Comparison of ENCODE assay signal across 7 cellular contexts in the genomic region with DNA sequence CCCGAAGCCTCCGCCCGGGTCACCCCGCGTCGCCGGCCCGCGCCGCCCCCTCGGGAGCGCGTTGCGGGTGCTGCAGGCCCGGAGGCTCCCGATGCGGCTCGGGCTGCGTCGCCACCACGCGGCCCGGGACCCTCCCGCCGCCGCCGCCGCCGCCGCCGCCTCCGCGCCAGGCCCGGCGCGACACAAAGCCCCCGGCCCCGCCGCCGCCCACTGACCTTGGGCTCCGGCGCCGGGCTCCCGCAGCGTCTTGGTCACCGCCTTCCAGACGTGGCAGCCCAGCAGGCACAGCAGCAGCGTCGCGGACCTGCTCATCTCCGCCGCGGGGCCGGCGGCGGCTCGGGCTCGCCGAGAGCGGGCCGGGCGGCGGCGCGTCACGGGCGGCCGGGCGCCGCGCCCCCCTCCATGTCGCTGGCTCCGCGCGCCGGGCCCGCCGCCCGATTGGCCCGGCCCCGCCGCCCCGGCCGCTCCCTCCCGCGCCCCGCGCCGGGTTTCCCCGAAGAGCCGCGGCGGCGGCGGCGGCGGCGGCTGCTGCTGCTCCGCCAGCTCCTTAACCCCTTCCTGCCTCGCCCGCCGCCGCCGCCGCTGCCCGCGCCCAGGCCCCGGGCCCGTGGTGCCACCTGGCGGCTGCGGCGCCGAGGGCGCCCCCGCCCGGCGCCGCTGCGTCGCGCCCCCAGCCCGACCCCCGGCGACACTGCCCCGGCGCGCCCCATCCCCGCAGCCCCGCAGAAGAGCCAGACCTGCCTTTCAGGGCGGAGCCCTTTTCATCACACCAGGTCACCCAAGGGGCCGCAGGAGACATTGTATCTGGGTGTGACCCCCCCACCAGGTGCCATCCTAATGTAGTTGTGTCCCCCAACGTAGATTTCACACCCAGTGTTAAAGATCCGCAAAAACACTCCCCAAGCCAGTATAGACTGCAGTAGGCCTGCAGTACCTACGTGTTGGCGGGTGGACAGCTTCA. TPM values are rescaled to one million over a fixed set of nuclear protein-coding genes. Genes with fewer than 3 reads are reported as not detected.
DNase-seq lines count a peak whose midpoint lies in the region; ATAC-seq and TF ChIP-seq lines count a peak whose summit lies in the region.

Gene FAM171A1, minus strand, starts transcription at position 549 of the 961 bp plus-strand sequence. Its CDS starts 237 bp downstream, at position 312.

- H3K36me3 ChIP-seq in osteoblast (ENCODE audit: insufficient read depth, low read length) (no peaks in the 10 kb centered on the region), thoracic aorta (no peaks in the 10 kb centered on the region)

- ATAC-seq in HG02884 (IDR thresholded peaks at IDR 0.05; ENCODE audit: unreplicated experiment) (peak; percentile 46), thoracic aorta (ENCODE audit: insufficient number of reproducible peaks, low FRiP score, low read depth) (peak; percentile 46)
- peak; percentile 85 to 88 for ATAC-seq in activated naive CD4-positive, alpha-beta T cell treated with anti-CD3 and anti-CD28 coated beads, Interleukin-2, amount 50 U/mL, for 72 hours

- TF ChIP-seq CTCF in GM13976 (IDR thresholded peaks at IDR 0.05; ENCODE audit: borderline replicate concordance, control extremely low read depth, extremely low read depth, insufficient read depth, missing control alignments) (peak; percentile 38), osteoblast (IDR thresholded peaks at IDR 0.05; ENCODE audit: extremely low read depth, low read depth, low read length) (no peak), thoracic aorta (IDR thresholded peaks at IDR 0.05) (peak; percentile 8)

- peak within 1 kb of the TSS; percentile 79 for H3K4me3 ChIP-seq in osteoblast (ENCODE audit: insufficient read depth, low read length)
- H3K4me3 ChIP-seq in thoracic aorta: peak within 1 kb of the TSS; percentile 80

- H4K20me1 ChIP-seq in osteoblast (ENCODE audit: insufficient read depth, low read length): peaks cover 13% of the 10 kb centered on the region

- H2AFZ ChIP-seq in osteoblast (ENCODE audit: low read length): peak within 1 kb of the TSS; percentile 80

- no peaks in the 10 kb centered on the region for H3K36me3 Mint-ChIP-seq in activated naive CD4-positive, alpha-beta T cell treated with anti-CD3 and anti-CD28 coated beads, Interleukin-2, amount 50 U/mL, for 72 hours

- H3K27ac ChIP-seq in osteoblast (ENCODE audit: low read depth, low read length) (peak within 1 kb of the TSS; percentile 64), thoracic aorta (no peak within 1 kb of the TSS)

- peak within 1 kb of the TSS; percentile 86 for H3K4me2 ChIP-seq in osteoblast (ENCODE audit: insufficient read depth, low read length)

- no peaks in the 10 kb centered on the region for H3K9me3 ChIP-seq in osteoblast (ENCODE audit: low read depth, low read length)
- H3K9me3 ChIP-seq in thoracic aorta: no peaks in the 10 kb centered on the region

- DNase-seq in GM13976 (ENCODE audit: low spot score) (peak; percentile 78), SK-MEL-5 (ENCODE audit: low read depth, low spot score) (peak; percentile 46), glomerular endothelial cell (ENCODE audit: extremely low read depth, low read depth, low spot score) (no peak), osteoblast (ENCODE audit: insufficient read length, low spot score, missing footprints) (peak; percentile 98), thoracic aorta (ENCODE audit: low spot score) (no peak)
- peak; percentile 68 to 71 for DNase-seq in activated naive CD4-positive, alpha-beta T cell treated with anti-CD3 and anti-CD28 coated beads, Interleukin-2, amount 50 U/mL, for 72 hours (ENCODE audit: low spot score in 2 of 2)

- no peaks in the 10 kb centered on the region for H3K9me3 Mint-ChIP-seq in activated naive CD4-positive, alpha-beta T cell treated with anti-CD3 and anti-CD28 coated beads, Interleukin-2, amount 50 U/mL, for 72 hours

- in situ Hi-C loops in GM13976 (cut with MboI; ENCODE audit: low sequenced_read_pairs, unreplicated experiment): no loop called here
- in situ Hi-C loops in SK-MEL-5 (cut with HindIII; ENCODE audit: low pct_unique_long_range_greater_than_20kb, low sequenced_read_pairs): no loop called here

- H3K4me1 ChIP-seq in osteoblast (ENCODE audit: insufficient read depth, low read length) (peaks cover 4% of the 10 kb centered on the region), thoracic aorta (ENCODE audit: control insufficient read depth in 1 of 2, low read depth in 2 of 2) (peaks cover 0 to 14% of the 10 kb centered on the region in 2 donors)

- H3K27me3 ChIP-seq in osteoblast (ENCODE audit: insufficient read depth, low read length) (no peaks in the 10 kb centered on the region), thoracic aorta (replicated peaks; ENCODE audit: insufficient read depth) (no peaks in the 10 kb centered on the region)

- H3K27ac Mint-ChIP-seq in activated naive CD4-positive, alpha-beta T cell treated with anti-CD3 and anti-CD28 coated beads, Interleukin-2, amount 50 U/mL, for 72 hours: peak within 1 kb of the TSS; percentile 74 to 86

- H3K79me2 ChIP-seq in osteoblast (ENCODE audit: insufficient read depth, low read length): peaks cover 42% of the 10 kb centered on the region

RNA-seq across cellular contexts. Expression of gene FAM171A1, which starts in this region (rescaled TPM):
- total RNA-seq in SK-MEL-5 (2014; rRNA removed; shearing (Covaris generic)): 5.2 and 5.3 TPM in 2 replicates
- 13.9 and 14.4 TPM in 2 replicates for polyA plus RNA-seq in SK-MEL-5 (2015; cell fraction: cytosol; rRNA removed)
- polyA plus RNA-seq in SK-MEL-5 (2015; cell fraction: nucleus; rRNA removed): 2.6 and 5.0 TPM in 2 replicates
- 1 to 10 TPM; 3.7 to 4.9 TPM for total RNA-seq in activated naive CD4-positive, alpha-beta T cell treated with anti-CD3 and anti-CD28 coated beads, Interleukin-2, amount 50 U/mL, for 72 hours
- total RNA-seq in glomerular endothelial cell: 97.8 and 98.1 TPM in 2 replicates
- 25.0 and 28.9 TPM in 2 replicates for total RNA-seq in osteoblast
- 10 to 100 TPM; 14.8 to 28.7 TPM for total RNA-seq in thoracic aorta

Comparison
In these comparisons a context has a peak if more than half of its experiments do, and no peak if none do; other contexts are left out.
1. DNase-seq: peak in GM13976 (single experiment), SK-MEL-5 (single experiment), activated naive CD4-positive, alpha-beta T cell treated with anti-CD3 and anti-CD28 coated beads, Interleukin-2, amount 50 U/mL, for 72 hours (2 of 2) and osteoblast (single experiment); none in glomerular endothelial cell (single experiment) and thoracic aorta (single experiment).
2. Peak in every context shown above with its lines, with median percentiles within 50 percentile points of each other: ATAC-seq.